ENCODE assay signal across 14 cellular contexts in the genomic region with DNA sequence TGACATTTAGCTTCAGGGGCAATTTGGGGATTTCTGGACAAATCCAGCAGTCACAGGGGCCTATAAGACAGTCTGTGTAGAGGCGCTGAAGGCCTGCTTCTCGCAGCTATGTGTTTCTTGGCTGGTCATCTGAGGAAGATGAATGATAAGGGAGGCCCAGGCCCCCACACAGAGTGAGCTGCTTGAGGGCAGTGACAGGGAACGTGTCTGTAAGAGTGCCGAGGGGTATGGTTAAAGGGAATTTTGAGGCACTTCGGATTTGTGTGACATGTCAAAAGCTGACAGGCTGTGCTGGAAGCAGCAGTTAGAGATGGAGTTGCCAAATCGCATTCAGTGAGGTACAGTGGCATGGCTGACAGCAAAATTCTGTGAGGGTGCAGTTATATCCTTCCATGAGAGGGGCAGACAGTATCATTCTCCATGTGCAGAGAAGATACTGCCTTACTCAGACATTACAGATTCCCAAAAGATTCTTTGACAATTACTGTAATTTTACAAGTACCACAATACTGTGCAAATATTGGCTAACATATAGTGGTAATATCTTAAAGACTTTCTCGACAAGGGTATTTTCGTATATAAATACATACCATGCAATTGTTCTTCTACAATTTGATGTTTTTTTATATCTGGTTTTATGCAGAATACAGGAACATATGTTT.
DNase-seq lines count a peak whose midpoint lies in the region; ATAC-seq, FAIRE-seq and TF ChIP-seq lines count a peak whose summit lies in the region.
"Had no signal": no experiment of that assay in that cellular context is flagged by ENCODE, and none has a peak within 500 bp of the region (broad histone marks: within the 10 kb centered on the region; RNA-seq: fewer than 3 reads in every experiment).

No MANE protein-coding gene starts in this region.

- 92% methylated on average over 8 of the region's 8 CpGs for WGBS in GM12878 (ENCODE audit: insufficient coverage, insufficient replicate concordance, low lambda C conversion rate, missing lambda C conversion rate)
- 65% methylated on average over 8 of the region's 8 CpGs for WGBS in right cardiac atrium
- WGBS in suprapubic skin, result 76% methylated on average over 8 of the region's 8 CpGs

- peaks cover 49% of the 10 kb centered on the region for H3K4me1 Mint-ChIP-seq in activated T-cell treated with anti-CD3 and anti-CD28 coated beads, Interleukin-2, amount 50 U/mL, for 72 hours (ENCODE audit: low read depth)

- no peak for FAIRE-seq in GM12878 (lab: Jason Lieb, UNC)

- H3K36me3 Mint-ChIP-seq in activated T-cell treated with anti-CD3 and anti-CD28 coated beads, Interleukin-2, amount 50 U/mL, for 72 hours (ENCODE audit: insufficient read depth in 2 of 2), result peaks cover 0 to 2% of the 10 kb centered on the region in 2 donors

- no peaks in the 10 kb centered on the region for H3K36me3 ChIP-seq in GM12878 (ENCODE audit: control insufficient read depth in 2 of 2, insufficient read depth in 2 of 2, low read length in 1 of 2)
- H3K36me3 ChIP-seq in suprapubic skin, result no peaks in the 10 kb centered on the region
- H3K36me3 ChIP-seq: thoracic aorta had no signal

- no peak overlapping the region for H3K27ac Mint-ChIP-seq in activated T-cell treated with anti-CD3 and anti-CD28 coated beads, Interleukin-2, amount 50 U/mL, for 72 hours

- H3K4me1 ChIP-seq in GM12878 (ENCODE audit: control insufficient read depth, insufficient read depth, low read length) (peaks cover 28% of the 10 kb centered on the region), right cardiac atrium (ENCODE audit: control insufficient read depth, insufficient read depth, low read length) (peaks cover 5% of the 10 kb centered on the region), suprapubic skin (peaks cover 60% of the 10 kb centered on the region)

- no peak for TF ChIP-seq RAD21 in GM12878 (IDR thresholded peaks at IDR 0.05; ENCODE audit: insufficient read depth, low read depth, low read length)

- peaks cover 61% of the 10 kb centered on the region for H3K79me2 ChIP-seq in GM12878 (ENCODE audit: control insufficient read depth, insufficient read depth, low read length)

- H3K9me3 Mint-ChIP-seq in activated T-cell treated with anti-CD3 and anti-CD28 coated beads, Interleukin-2, amount 50 U/mL, for 72 hours, result no peaks in the 10 kb centered on the region

- POLR2A ChIA-PET in GM12878 (lab: Charles Lee), result no interaction called here

- no peak for TF ChIP-seq CTCF in GM12878 (IDR thresholded peaks at IDR 0.05 in 2 of 3, conservative IDR thresholded peaks at IDR 0.05 in 1 of 3; ENCODE audit: control insufficient read depth in 2 of 3, extremely low read depth in 1 of 3, insufficient read depth in 1 of 3, low read depth in 3 of 3, low read length in 3 of 3)
- no peak for TF ChIP-seq CTCF in suprapubic skin (IDR thresholded peaks at IDR 0.05)

- CTCF ChIA-PET in GM12878 (lab: Yijun Ruan, JAX), result interaction anchor here (0.6 kb wide), 1 partner anchor 60 kb away, joined by 3 read pairs; no protein-coding TSS in a partner anchor

- H3K27me3 Mint-ChIP-seq in activated T-cell treated with anti-CD3 and anti-CD28 coated beads, Interleukin-2, amount 50 U/mL, for 72 hours (ENCODE audit: low read depth), result no peaks in the 10 kb centered on the region

- TF ChIP-seq POLR2A in GM12878 (IDR thresholded peaks at IDR 0.05; ENCODE audit: low read depth, low read length) (no peak), suprapubic skin (IDR thresholded peaks at IDR 0.05) (no peak)

- no TSS peak for BruUV-seq in GM12878 (replicated peaks; lab: Mats Ljungman, UMichigan)

- no peak overlapping the region for H3K9ac ChIP-seq in GM12878 (ENCODE audit: control insufficient read depth, insufficient read depth, low read length)

- H3K4me3 ChIP-seq in GM12878, result no peak overlapping the region
- H3K4me3 ChIP-seq in right cardiac atrium (ENCODE audit: low read length), result no peak overlapping the region
- no peak overlapping the region for H3K4me3 ChIP-seq in suprapubic skin
- H3K4me3 ChIP-seq: mucosa of descending colon, PC-9, thoracic aorta had no signal

- H3K27ac ChIP-seq in GM12878 (ENCODE audit: control insufficient read depth, insufficient read depth) (no peak overlapping the region), right cardiac atrium (ENCODE audit: low read length) (peak overlapping the region; percentile 94), suprapubic skin (peak overlapping the region; percentile 48)
- H3K27ac ChIP-seq: PC-9, thoracic aorta had no signal

- no peak overlapping the region for H3K4me3 Mint-ChIP-seq in activated T-cell treated with anti-CD3 and anti-CD28 coated beads, Interleukin-2, amount 50 U/mL, for 72 hours

- TF ChIP-seq EP300 in GM12878 (IDR thresholded peaks at IDR 0.05; ENCODE audit: borderline replicate concordance in 1 of 2, control insufficient read depth in 1 of 2, low read depth in 2 of 2, low read length in 2 of 2) (no peak), suprapubic skin (IDR thresholded peaks at IDR 0.05) (no peak)

- in situ Hi-C loops in GM12878 (cut with MboI), result no loop called here

- DNase-seq in NCI-H526 treated with DMSO at 0.1 percent for 48 hours (lab: John Stamatoyannopoulos, UW) (peak; percentile 29), GM12878 (ENCODE audit: low read depth, low spot score) (no peak), right cardiac atrium (no peak), suprapubic skin (ENCODE audit: low spot score in 2 of 2) (no peak)
- no peak for DNase-seq in activated T-cell treated with anti-CD3 and anti-CD28 coated beads, Interleukin-2, amount 50 U/mL, for 72 hours
- DNase-seq in activated CD4-positive, alpha-beta T cell treated with anti-CD3 and anti-CD28 coated beads, Interleukin-2, amount 50 U/mL, for 48 hours, result no peak
- DNase-seq: activated naive CD4-positive, alpha-beta T cell treated with anti-CD3 and anti-CD28 coated beads, Interleukin-2, amount 50 U/mL, for 16 hours; Kasumi-1; mucosa of descending colon; NCI-H2171; PC-9; T1000 had no signal

- no peaks in the 10 kb centered on the region for H3K27me3 ChIP-seq in GM12878 (replicated peaks in 1 of 2; ENCODE audit: control insufficient read depth in 2 of 2, insufficient read depth in 2 of 2, low read length in 1 of 2)
- H3K27me3 ChIP-seq in right cardiac atrium (ENCODE audit: control insufficient read depth, insufficient read depth), result no peaks in the 10 kb centered on the region
- H3K27me3 ChIP-seq in suprapubic skin, result no peaks in the 10 kb centered on the region

- no peak overlapping the region for H3K4me2 ChIP-seq in GM12878 (ENCODE audit: control insufficient read depth, insufficient read depth)
- H3K4me2 ChIP-seq: PC-9 had no signal

- H4K20me1 ChIP-seq in GM12878 (ENCODE audit: control insufficient read depth, insufficient read depth), result no peaks in the 10 kb centered on the region; the same call in 1 of the 2 replicates

- no peak overlapping the region for H2AFZ ChIP-seq in GM12878 (ENCODE audit: control insufficient read depth, low read depth, low read length)
- H2AFZ ChIP-seq: PC-9 had no signal

- SMC1A ChIA-PET in GM12878 (lab: Charles Lee; ENCODE audit: uncharacterized antibody, unreplicated experiment), result interaction anchor here (0.6 to 1.5 kb wide), 2 partner anchors 39 to 178 kb away, joined by 3 to 6 read pairs; no protein-coding TSS in a partner anchor

- H3K9me3 ChIP-seq in GM12878 (replicated peaks; ENCODE audit: control insufficient read depth, insufficient read depth, low read length) (peaks cover 4% of the 10 kb centered on the region; the same call in 2 of the 3 replicates), right cardiac atrium (ENCODE audit: control insufficient read depth, low read length) (no peaks in the 10 kb centered on the region), suprapubic skin (no peaks in the 10 kb centered on the region)
- H3K9me3 ChIP-seq: mucosa of descending colon, thoracic aorta had no signal

- intact Hi-C loops in GM12878 (cut with micrococcal nuclease; ENCODE audit: unreplicated experiment), result loop anchor here (5.0 kb wide), 2 partner anchors 33 to 73 kb away; partner anchors contain the start of gene CERS6
- intact Hi-C loops in right cardiac atrium (cut with DNase I), result loop anchor here in 1 of 4 donors (10.0 kb wide), 1 partner anchor 65 kb away; no protein-coding TSS in a partner anchor

- ATAC-seq in GM12878 (peak; percentile 17; the same call in 2 of the 3 replicates), right cardiac atrium (peak; percentile 42 to 46), HG03439 (IDR thresholded peaks at IDR 0.05; ENCODE audit: unreplicated experiment) (no peak)
- no peak for ATAC-seq in activated T-cell treated with anti-CD3 and anti-CD28 coated beads, Interleukin-2, amount 50 U/mL, for 72 hours (replicated peaks in 1 of 2)
- ATAC-seq: mucosa of descending colon had no signal

- RAD21 ChIA-PET in GM12878 (lab: Charles Lee; ENCODE audit: unreplicated experiment), result no interaction called here

TF ChIP-seq in GM12878, 131 proteins besides CTCF, POLR2A, EP300 and RAD21:
- TF ChIP-seq SMAD5 (IDR thresholded peaks at IDR 0.05; ENCODE audit: low read depth) (no peak), CREM (IDR thresholded peaks at IDR 0.05; ENCODE audit: low read depth) (no peak), NBN (IDR thresholded peaks at IDR 0.05) (no peak), TBL1XR1 (IDR thresholded peaks at IDR 0.05; ENCODE audit: low read depth, low read length) (no peak)

Comparison
In these comparisons a context has a peak if more than half of its experiments do, and no peak if none do; other contexts are left out.
1. ATAC-seq: peak in GM12878 (single experiment) and right cardiac atrium (2 of 2); none in activated T-cell treated with anti-CD3 and anti-CD28 coated beads, Interleukin-2, amount 50 U/mL, for 72 hours (0 of 2) and HG03439 (single experiment).